9 cellular contexts compared by ENCODE assay signal in the genomic region with DNA sequence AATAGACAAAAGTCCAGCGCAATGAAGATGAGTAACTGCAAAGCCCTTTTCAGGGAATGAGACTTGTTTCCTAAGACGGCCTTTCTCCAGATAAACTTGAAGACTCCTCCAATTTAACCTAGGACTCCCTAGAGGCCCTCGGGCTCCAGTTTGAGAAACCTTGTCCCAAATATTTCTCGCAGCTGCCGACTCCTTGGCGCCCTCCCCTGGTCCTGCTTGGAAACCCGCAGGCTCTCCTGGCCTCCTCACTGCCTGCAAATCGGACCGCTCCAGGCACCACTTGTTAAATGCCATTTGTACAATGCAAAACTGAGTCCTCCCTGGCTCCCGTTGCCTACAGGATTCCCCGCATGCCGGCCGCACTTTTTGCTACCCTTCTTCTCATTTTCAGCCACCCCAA. TPM values are rescaled to one million over a fixed set of nuclear protein-coding genes. Genes with fewer than 3 reads are reported as not detected.
A peak's percentile ranks its signal among the peaks of the same experiment; 100 is the strongest.
DNase-seq lines count a peak whose midpoint lies in the region; FAIRE-seq and TF ChIP-seq lines count a peak whose summit lies in the region.
"Had no signal": no experiment of that assay in that cellular context is flagged by ENCODE, and none has a peak within 500 bp of the region (broad histone marks: within the 10 kb centered on the region; RNA-seq: fewer than 3 reads in every experiment).

No MANE protein-coding gene starts in this region.

- no peak overlapping the region for H2AK5ac ChIP-seq in H9 (ENCODE audit: insufficient read length, low read length)

- H4K20me1 ChIP-seq in H9 (ENCODE audit: control insufficient read depth, insufficient read depth, insufficient read length) = no peaks in the 10 kb centered on the region

- intact Hi-C loops in CD14-positive monocyte (cut with micrococcal nuclease) = no loop called here

- no peak overlapping the region for H2AFZ ChIP-seq in H9 (ENCODE audit: low read length)

- no peak overlapping the region for H2BK20ac ChIP-seq in H9 (ENCODE audit: low read depth, low read length, poor library complexity, severe bottlenecking)

- TF ChIP-seq CTCF in CD14-positive monocyte (IDR thresholded peaks at IDR 0.05) (peak; percentile 13), H9 (conservative IDR thresholded peaks at IDR 0.05) (peak; percentile 76), retinal pigment epithelial cell (conservative IDR thresholded peaks at IDR 0.05; ENCODE audit: low read depth, low read length) (peak; percentile 49)

- no peak overlapping the region for H3K27ac ChIP-seq in H9 (ENCODE audit: insufficient read length, low read depth, low read length)

- no peaks in the 10 kb centered on the region for H3K79me1 ChIP-seq in H9 (ENCODE audit: insufficient read depth, low read depth, low read length, poor library complexity, severe bottlenecking)

- H3K4me2 ChIP-seq in H9 (ENCODE audit: insufficient read depth, insufficient read length, low read length) = no peak overlapping the region

- H3K23me2 ChIP-seq in H9 (ENCODE audit: insufficient read length, low read depth, low read length, poor library complexity, severe bottlenecking) = no peaks in the 10 kb centered on the region

- no peaks in the 10 kb centered on the region for H3K4me1 ChIP-seq in H9 (ENCODE audit: insufficient read depth, low read length)

- DNase-seq in CD14-positive monocyte (ENCODE audit: low spot score) (no peak), H9 (peak; percentile 80), RPMI8226 (peak; percentile 61), foreskin melanocyte (peak; percentile 24), retinal pigment epithelial cell (ENCODE audit: low read depth) (no peak), DMS153 (lab: John Stamatoyannopoulos, UW) (no peak), GM12891 (ENCODE audit: insufficient read length, low spot score) (no peak)
- DNase-seq in effector CD8-positive, alpha-beta T cell (lab: John Stamatoyannopoulos, UW) = no peak

- H3K4me3 Mint-ChIP-seq in CD14-positive monocyte = no peak overlapping the region
- no peak overlapping the region for H3K4me3 Mint-ChIP-seq in H9

- no peaks in the 10 kb centered on the region for H3K79me2 ChIP-seq in H9 (ENCODE audit: insufficient read depth, low read length)

- no peak overlapping the region for H2BK5ac ChIP-seq in H9 (ENCODE audit: insufficient read length, low read length)

- H3K4ac ChIP-seq in H9 (ENCODE audit: low read depth, low read length) = no peak overlapping the region

- no peak for FAIRE-seq in GM12891 (lab: Jason Lieb, UNC)

- no peak overlapping the region for H3K23ac ChIP-seq in H9 (ENCODE audit: insufficient read length, low read depth, low read length)

- H3K14ac ChIP-seq in H9 (ENCODE audit: insufficient read depth, low read length) = no peak overlapping the region

- WGBS in H9 (ENCODE audit: extremely low coverage, insufficient read length, low lambda C conversion rate) = no CpG with 5 or more reads among the region's 13 CpGs

- H3K9ac ChIP-seq in H9 (ENCODE audit: extremely low read depth, insufficient read length, low read length) = no peak overlapping the region

- H3K4me3 ChIP-seq in retinal pigment epithelial cell (ENCODE audit: low read length) = no peak overlapping the region

- H3T11ph ChIP-seq in H9 (ENCODE audit: low read length) = no peak overlapping the region

- no peak overlapping the region for H2BK120ac ChIP-seq in H9 (ENCODE audit: low read depth, low read length, poor library complexity, severe bottlenecking)

- H4K91ac ChIP-seq in H9 (ENCODE audit: insufficient read length, low read depth, low read length) = no peak overlapping the region

- H3K9me3 Mint-ChIP-seq in CD14-positive monocyte = peaks cover 0 to 13% (median 6%) of the 10 kb centered on the region in 7 donors
- peaks cover 0 to 23% of the 10 kb centered on the region in 2 experiments; a peak in 4 of 5 replicates for H3K9me3 Mint-ChIP-seq in H9

- H2BK15ac ChIP-seq in H9 (ENCODE audit: low read depth, low read length) = no peak overlapping the region

- H3K56ac ChIP-seq in H9 (ENCODE audit: insufficient read length, low read depth, low read length) = no peak overlapping the region

- no peaks in the 10 kb centered on the region for H3K4me1 Mint-ChIP-seq in CD14-positive monocyte
- no peaks in the 10 kb centered on the region; a peak in 1 of 4 replicates for H3K4me1 Mint-ChIP-seq in H9

- H2BK12ac ChIP-seq in H9 (ENCODE audit: insufficient read length, low read depth, low read length) = no peak overlapping the region

- H3K27ac Mint-ChIP-seq in CD14-positive monocyte (peak overlapping the region in 2 of 7 donors; percentile 40 to 58), H9 (no peak overlapping the region)

- no peaks in the 10 kb centered on the region for H3K9me3 ChIP-seq in H9 (ENCODE audit: control insufficient read depth, low read depth, low read length)

- TF ChIP-seq POLR2A in GM12891 (IDR thresholded peaks at IDR 0.05; ENCODE audit: low read depth, low read length) = no peak

- no peaks in the 10 kb centered on the region for H3K27me3 ChIP-seq in H9 (ENCODE audit: insufficient read depth, low read length)

- peaks cover 0 to 4% (median 3%) of the 10 kb centered on the region in 3 donors for H3K27me3 Mint-ChIP-seq in CD14-positive monocyte (ENCODE audit: low read depth in 3 of 3)
- peaks cover 2% of the 10 kb centered on the region; the same call in 1 of the 2 replicates for H3K27me3 Mint-ChIP-seq in H9 (ENCODE audit: low read depth)

- H3K36me3 Mint-ChIP-seq in CD14-positive monocyte (no peaks in the 10 kb centered on the region), H9 (ENCODE audit: insufficient read depth in 1 of 3, low read depth in 3 of 3) (peaks cover 0 to 25% (median 8%) of the 10 kb centered on the region in 3 experiments; a peak in 4 of 7 replicates)

- H3K18ac ChIP-seq in H9 (ENCODE audit: insufficient read length, low read depth, low read length) = no peak overlapping the region

- no peak overlapping the region for H4K5ac ChIP-seq in H9 (ENCODE audit: insufficient read length, low read depth, low read length)

- H4K8ac ChIP-seq in H9 (replicated peaks; ENCODE audit: insufficient read length, low read depth, low read length) = no peak overlapping the region

TF ChIP-seq in GM12891, 5 proteins besides CTCF, POLR2A, EP300 and RAD21:
- TF ChIP-seq POU2F2 (IDR thresholded peaks at IDR 0.05; ENCODE audit: low read depth, low read length) (no peak), POLR2AphosphoS5 (IDR thresholded peaks at IDR 0.05; ENCODE audit: low read depth, low read length) (no peak), TAF1 (IDR thresholded peaks at IDR 0.05; ENCODE audit: low read depth, low read length) (no peak), SPI1 (IDR thresholded peaks at IDR 0.05; ENCODE audit: low read depth, low read length) (no peak), PAX5 (IDR thresholded peaks at IDR 0.05; ENCODE audit: insufficient read depth, low read length, severe bottlenecking) (no peak)
TF ChIP-seq in GM12891: peak in this region for 0.

RNA-seq across cellular contexts. Expression of a gene that starts 36.8 kb away (rescaled TPM):
- not detected for polyA plus RNA-seq in CD14-positive monocyte
- total RNA-seq in H9 (2021) = 0.70 and 1.2 TPM in 2 replicates
- polyA plus RNA-seq in GM12891 (2012; ENCODE audit: low read depth, missing spikeins) = 1.2 TPM

RNA-seq across cellular contexts. Expression of a gene that starts 54.1 kb away (rescaled TPM):
- not detected for polyA plus RNA-seq in CD14-positive monocyte
- 0.33 TPM in 1 of 2 replicates, not detected in the other for total RNA-seq in H9 (2021)
- polyA plus RNA-seq in GM12891 (2012; ENCODE audit: low read depth, missing spikeins) = 0.72 TPM
- total RNA-seq: glomerular endothelial cell had no signal

Comparison
In these comparisons a context has a peak if more than half of its experiments do, and no peak if none do; other contexts are left out.
1. DNase-seq: peak in H9 (single experiment), RPMI8226 (single experiment) and foreskin melanocyte (single experiment); none in CD14-positive monocyte (single experiment), retinal pigment epithelial cell (single experiment), DMS153 (single experiment), effector CD8-positive, alpha-beta T cell (single experiment) and GM12891 (single experiment).
2. CTCF ChIP-seq: peak in every context shown above with its lines; median percentile 76 in H9; 49 in retinal pigment epithelial cell; 13 in CD14-positive monocyte.